Comparison of ENCODE assay signal across 33 cellular contexts in the genomic region with DNA sequence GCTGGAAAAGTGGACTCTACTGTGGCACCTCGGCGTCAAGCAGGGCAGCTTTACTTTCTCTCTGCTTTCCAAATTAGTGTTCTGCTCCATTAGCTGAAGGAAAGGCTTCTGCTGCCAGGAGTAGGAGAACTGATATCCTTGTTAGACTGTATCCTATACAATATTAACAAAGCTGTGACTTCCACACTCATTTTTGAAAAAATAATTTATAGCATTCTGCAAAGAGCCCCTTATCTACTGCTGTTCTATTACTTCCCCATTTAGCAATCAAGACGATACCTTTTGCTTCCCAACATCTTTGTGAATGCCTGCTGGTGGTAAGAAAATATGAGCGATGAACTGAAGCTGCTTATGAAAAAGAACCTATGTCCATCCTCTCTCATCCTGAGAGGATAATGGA.
"Had no signal": no experiment of that assay in that cellular context is flagged by ENCODE, and none has a peak within 500 bp of the region (broad histone marks: within the 10 kb centered on the region; RNA-seq: fewer than 3 reads in every experiment).

No MANE protein-coding gene starts in this region.

- H3K27me3 Mint-ChIP-seq: activated B cell treated with CpG ODN at 0.5 μM for 24 hours; activated CD8-positive, alpha-beta T cell treated with anti-CD3 and anti-CD28 coated beads for 36 hours; activated naive CD4-positive, alpha-beta T cell treated with anti-CD3 and anti-CD28 coated beads, Interleukin-2, amount 50 U/mL, for 24 hours; activated naive CD8-positive, alpha-beta T cell treated with anti-CD3 and anti-CD28 coated beads for 36 hours; activated naive CD8-positive, alpha-beta T cell treated with anti-CD3 and anti-CD28 coated beads, Interleukin-2, amount 50 U/mL, for 24 hours; effector memory CD8-positive, alpha-beta T cell; T-helper 17 cell had no signal

- H3K27ac Mint-ChIP-seq: activated B cell treated with CpG ODN at 0.5 μM for 24 hours; activated CD8-positive, alpha-beta T cell treated with anti-CD3 and anti-CD28 coated beads for 36 hours; activated naive CD4-positive, alpha-beta T cell treated with anti-CD3 and anti-CD28 coated beads for 36 hours; activated naive CD4-positive, alpha-beta T cell treated with anti-CD3 and anti-CD28 coated beads, Interleukin-2, amount 50 U/mL, for 24 hours; activated naive CD8-positive, alpha-beta T cell treated with anti-CD3 and anti-CD28 coated beads for 36 hours; activated naive CD8-positive, alpha-beta T cell treated with anti-CD3 and anti-CD28 coated beads, Interleukin-2, amount 50 U/mL, for 24 hours; activated T-helper 1 cell treated with anti-CD3 and anti-CD28 coated beads, Interleukin-12 subunit alpha, Interleukin-12 subunit beta, Interleukin-2, Interleukin-4 antibody, amounts not matched to agents 30 ng/mL and 10 ng/mL and 1 ng/mL, durations not matched to agents 14 hours and 24 hours and 36 hours; activated T-helper 2 cell treated with anti-CD3 and anti-CD28 coated beads, Interferon-gamma antibody, Interleukin-2, Interleukin-4, amounts not matched to agents 10 μg/mL and 5 μg/mL and 100 μg/mL, durations not matched to agents 14 hours and 24 hours and 36 hours; effector memory CD8-positive, alpha-beta T cell; T-helper 17 cell; T-helper 2 cell treated with Interferon-gamma antibody and Interleukin-4, amounts not matched to agents 5 μg/mL and 100 μg/mL, for 36 hours had no signal

- H3K4me3 Mint-ChIP-seq: activated B cell treated with CpG ODN at 0.5 μM for 24 hours; activated CD8-positive, alpha-beta T cell treated with anti-CD3 and anti-CD28 coated beads for 36 hours; activated naive CD4-positive, alpha-beta T cell treated with anti-CD3 and anti-CD28 coated beads for 36 hours; activated naive CD4-positive, alpha-beta T cell treated with anti-CD3 and anti-CD28 coated beads, Interleukin-2, amount 50 U/mL, for 24 hours; activated naive CD8-positive, alpha-beta T cell treated with anti-CD3 and anti-CD28 coated beads for 36 hours; activated naive CD8-positive, alpha-beta T cell treated with anti-CD3 and anti-CD28 coated beads, Interleukin-2, amount 50 U/mL, for 24 hours; activated T-cell treated with anti-CD3 and anti-CD28 coated beads, Interleukin-2, amount 50 U/mL, for 4 hours; activated T-helper 1 cell treated with anti-CD3 and anti-CD28 coated beads, Interleukin-12 subunit alpha, Interleukin-12 subunit beta, Interleukin-2, Interleukin-4 antibody, amounts not matched to agents 30 ng/mL and 10 ng/mL and 1 ng/mL, durations not matched to agents 14 hours and 24 hours and 36 hours; effector memory CD8-positive, alpha-beta T cell; T-helper 17 cell; T-helper 2 cell treated with Interferon-gamma antibody and Interleukin-4, amounts not matched to agents 5 μg/mL and 100 μg/mL, for 36 hours had no signal

- ATAC-seq: activated CD4-positive, CD25-positive, alpha-beta regulatory T cell treated with anti-CD3 and anti-CD28 coated beads, Interleukin-2, amount 50 U/mL, for 24 hours; activated CD8-positive, alpha-beta T cell treated with anti-CD3 and anti-CD28 coated beads for 36 hours; activated naive CD8-positive, alpha-beta T cell treated with anti-CD3 and anti-CD28 coated beads, Interleukin-2, amount 50 U/mL, for 24 hours; activated T-cell treated with anti-CD3 and anti-CD28 coated beads, Interleukin-2, amount 50 U/mL, for 4 hours; body of pancreas; effector memory CD8-positive, alpha-beta T cell; T-helper 17 cell had no signal

- H3K36me3 ChIP-seq: adrenal gland, esophagus squamous epithelium, WERI-Rb-1 had no signal

- H3K27me3 ChIP-seq: adrenal gland, body of pancreas, esophagus squamous epithelium had no signal

- H3K4me1 ChIP-seq: adrenal gland, body of pancreas had no signal

- H3K4me3 ChIP-seq: adrenal gland, body of pancreas, esophagus squamous epithelium had no signal

- H3K27ac ChIP-seq: adrenal gland, body of pancreas, esophagus squamous epithelium, WERI-Rb-1 had no signal

- H3K9me3 Mint-ChIP-seq: activated naive CD4-positive, alpha-beta T cell treated with anti-CD3 and anti-CD28 coated beads for 36 hours; activated naive CD4-positive, alpha-beta T cell treated with anti-CD3 and anti-CD28 coated beads, Interleukin-2, amount 50 U/mL, for 24 hours; activated naive CD8-positive, alpha-beta T cell treated with anti-CD3 and anti-CD28 coated beads for 36 hours; effector memory CD8-positive, alpha-beta T cell; T-helper 2 cell treated with Interferon-gamma antibody and Interleukin-4, amounts not matched to agents 5 μg/mL and 100 μg/mL, for 36 hours had no signal

- H3K4me1 Mint-ChIP-seq: activated B cell treated with CpG ODN at 0.5 μM for 24 hours; activated naive CD4-positive, alpha-beta T cell treated with anti-CD3 and anti-CD28 coated beads, Interleukin-2, amount 50 U/mL, for 24 hours; activated naive CD8-positive, alpha-beta T cell treated with anti-CD3 and anti-CD28 coated beads for 36 hours; activated naive CD8-positive, alpha-beta T cell treated with anti-CD3 and anti-CD28 coated beads, Interleukin-2, amount 50 U/mL, for 24 hours had no signal

- DNase-seq: activated B cell treated with CpG ODN at 0.5 μM for 24 hours; activated CD4-positive, alpha-beta T cell treated with anti-CD3 and anti-CD28 coated beads for 48 hours; activated CD4-positive, alpha-beta T cell treated with anti-CD3 and anti-CD28 coated beads, Interleukin-2, amount 50 U/mL, for 1 hour; activated CD4-positive, alpha-beta T cell treated with anti-CD3 and anti-CD28 coated beads, Interleukin-2, amount 50 U/mL, for 48 hours; activated CD8-positive, alpha-beta memory T cell treated with anti-CD3 and anti-CD28 coated beads for 24 hours; activated CD8-positive, alpha-beta T cell treated with anti-CD3 and anti-CD28 coated beads for 36 hours; activated effector memory CD4-positive, alpha-beta T cell treated with anti-CD3 and anti-CD28 coated beads, Interleukin-2, amount 50 U/mL, for 16 hours; activated naive CD4-positive, alpha-beta T cell treated with anti-CD3 and anti-CD28 coated beads for 36 hours; activated naive CD8-positive, alpha-beta T cell treated with anti-CD3 and anti-CD28 coated beads for 36 hours; activated naive CD8-positive, alpha-beta T cell treated with anti-CD3 and anti-CD28 coated beads, Interleukin-2, amount 50 U/mL, for 24 hours; activated T-cell treated with anti-CD3 and anti-CD28 coated beads, Interleukin-2, amount 50 U/mL, for 4 hours; adrenal gland; amygdala; aorta; body of pancreas; caudate nucleus; cortex of kidney; dermis blood vessel endothelial cell; effector CD4-positive, alpha-beta T cell; effector memory CD8-positive, alpha-beta T cell; erythroblast; esophagus squamous epithelium; foreskin melanocyte; head of caudate nucleus; T-helper 1 cell; T-helper 17 cell; T1000; WERI-Rb-1 had no signal

- H3K9me3 ChIP-seq: adrenal gland, body of pancreas, esophagus squamous epithelium had no signal
